20 cellular contexts compared by ENCODE assay signal in genomic region chr6:39370021-39370420, GRCh38. TPM values are rescaled to one million over a fixed set of nuclear protein-coding genes. Genes with fewer than 3 reads are reported as not detected.
A peak's percentile ranks its signal among the peaks of the same experiment; 100 is the strongest.
DNase-seq lines count a peak whose midpoint lies in the region; ATAC-seq and TF ChIP-seq lines count a peak whose summit lies in the region.
"Had no signal": no experiment of that assay in that cellular context is flagged by ENCODE, and none has a peak within 500 bp of the region (broad histone marks: within the 10 kb centered on the region; RNA-seq: fewer than 3 reads in every experiment).

No MANE protein-coding gene starts in this region.

- CTCF ChIA-PET in activated naive CD4-positive, alpha-beta T cell treated with anti-CD3 and anti-CD28 coated beads, Interleukin-2, amount 10 ng/mL, durations not matched to agents 7 days and 5 days (lab: Charles Lee), result interaction anchor here (1.6 kb wide), 1 partner anchor 8 kb away, joined by 7 read pairs; no protein-coding TSS in a partner anchor

- no peak for ATAC-seq in activated T-cell treated with anti-CD3 and anti-CD28 coated beads, Interleukin-2, amount 50 U/mL, for 4 hours
- ATAC-seq in GM19463 (IDR thresholded peaks at IDR 0.05; ENCODE audit: unreplicated experiment), result no peak
- ATAC-seq: stimulated activated naive CD8-positive, alpha-beta T cell treated with anti-CD3 and anti-CD28 coated beads, Interleukin-15, Interleukin-2, amounts not matched to agents 100 U/mL and 50 U/mL, for 24 hours had no signal

- H3K27ac Mint-ChIP-seq in HFFc6 (no peak overlapping the region), nephron (peak overlapping the region in 2 of 3 experiments; percentile 9 to 46)
- H3K27ac Mint-ChIP-seq in activated naive CD4-positive, alpha-beta T cell treated with anti-CD3 and anti-CD28 coated beads, Interleukin-2, amount 10 ng/mL, durations not matched to agents 7 days and 5 days, result no peak overlapping the region
- H3K27ac Mint-ChIP-seq: activated naive CD8-positive, alpha-beta T cell treated with anti-CD3 and anti-CD28 coated beads for 36 hours; nephron progenitor cell had no signal

- no peak overlapping the region for H3K4me3 ChIP-seq in brain microvascular endothelial cell (ENCODE audit: low read depth, low read length)
- H3K4me3 ChIP-seq: coronary artery had no signal

- H3K36me3 Mint-ChIP-seq in HFFc6 (ENCODE audit: low read depth) (no peaks in the 10 kb centered on the region), nephron (ENCODE audit: low read depth) (no peaks in the 10 kb centered on the region)
- H3K36me3 Mint-ChIP-seq in activated T-cell treated with anti-CD3 and anti-CD28 coated beads, Interleukin-2, amount 50 U/mL, for 4 hours (ENCODE audit: insufficient read depth), result no peaks in the 10 kb centered on the region
- no peaks in the 10 kb centered on the region for H3K36me3 Mint-ChIP-seq in activated naive CD4-positive, alpha-beta T cell treated with anti-CD3 and anti-CD28 coated beads, Interleukin-2, amount 10 ng/mL, durations not matched to agents 7 days and 5 days
- H3K36me3 Mint-ChIP-seq: activated naive CD8-positive, alpha-beta T cell treated with anti-CD3 and anti-CD28 coated beads for 36 hours had no signal

- H3K4me1 Mint-ChIP-seq in HFFc6 (ENCODE audit: low read depth), result peaks cover 6% of the 10 kb centered on the region; the same call in 1 of the 2 replicates
- peaks cover 42% of the 10 kb centered on the region for H3K4me1 Mint-ChIP-seq in nephron
- H3K4me1 Mint-ChIP-seq in activated T-cell treated with anti-CD3 and anti-CD28 coated beads, Interleukin-2, amount 50 U/mL, for 4 hours (ENCODE audit: low read depth), result no peaks in the 10 kb centered on the region
- no peaks in the 10 kb centered on the region for H3K4me1 Mint-ChIP-seq in activated naive CD4-positive, alpha-beta T cell treated with anti-CD3 and anti-CD28 coated beads, Interleukin-2, amount 10 ng/mL, durations not matched to agents 7 days and 5 days
- H3K4me1 Mint-ChIP-seq: activated naive CD8-positive, alpha-beta T cell treated with anti-CD3 and anti-CD28 coated beads for 36 hours had no signal

- H3K27me3 ChIP-seq in brain microvascular endothelial cell (replicated peaks), result no peaks in the 10 kb centered on the region

- no peak for DNase-seq in HFFc6
- DNase-seq in brain microvascular endothelial cell, result no peak
- no peak for DNase-seq in activated gamma-delta T cell treated with Interleukin-2 at 50 U/mL for 16 hours
- DNase-seq in activated T-cell treated with anti-CD3 and anti-CD28 coated beads, Interleukin-2, amount 50 U/mL, for 4 hours, result no peak
- no peak for DNase-seq in activated naive CD4-positive, alpha-beta T cell treated with anti-CD3 and anti-CD28 coated beads, Interleukin-2, amount 10 ng/mL, durations not matched to agents 7 days and 5 days
- DNase-seq: activated CD4-positive, CD25-positive, alpha-beta regulatory T cell; activated naive CD8-positive, alpha-beta T cell treated with anti-CD3 and anti-CD28 coated beads for 36 hours; Caco-2; erythroblast; NCI-H1417 treated with DMSO at 0.1 percent for 48 hours; nephron progenitor cell; small intestine; stimulated activated naive CD8-positive, alpha-beta T cell treated with anti-CD3 and anti-CD28 coated beads, Interleukin-15, Interleukin-2, amounts not matched to agents 100 U/mL and 50 U/mL, for 24 hours had no signal

- no peaks in the 10 kb centered on the region for H3K36me3 ChIP-seq in brain microvascular endothelial cell (replicated peaks)

- H3K27me3 Mint-ChIP-seq in HFFc6 (ENCODE audit: insufficient read depth) (peaks cover 1% of the 10 kb centered on the region; the same call in 1 of the 2 replicates), nephron (ENCODE audit: low read depth) (peaks cover 18% of the 10 kb centered on the region)
- H3K27me3 Mint-ChIP-seq in activated T-cell treated with anti-CD3 and anti-CD28 coated beads, Interleukin-2, amount 50 U/mL, for 4 hours (ENCODE audit: low read depth), result peaks cover 15% of the 10 kb centered on the region
- peaks cover 11% of the 10 kb centered on the region for H3K27me3 Mint-ChIP-seq in activated naive CD4-positive, alpha-beta T cell treated with anti-CD3 and anti-CD28 coated beads, Interleukin-2, amount 10 ng/mL, durations not matched to agents 7 days and 5 days

- H3K27ac ChIP-seq in C4-2B, result no peak overlapping the region
- H3K27ac ChIP-seq in brain microvascular endothelial cell, result no peak overlapping the region
- H3K27ac ChIP-seq: coronary artery had no signal

- TF ChIP-seq CTCF in C4-2B (conservative IDR thresholded peaks at IDR 0.05) (peak; percentile 33), HFFc6 (IDR thresholded peaks at IDR 0.05) (peak; percentile 37), brain microvascular endothelial cell (IDR thresholded peaks at IDR 0.05; ENCODE audit: low read depth, low read length, missing control alignments) (peak; percentile 57), nephron (IDR thresholded peaks at IDR 0.05; ENCODE audit: unreplicated experiment in 3 of 3) (no peak)

- in situ Hi-C loops in brain microvascular endothelial cell (cut with HindIII; ENCODE audit: low pct_ligation_motif_present, low sequenced_read_pairs), result no loop called here

- no peak overlapping the region for H3K4me3 Mint-ChIP-seq in HFFc6
- H3K4me3 Mint-ChIP-seq in nephron, result no peak overlapping the region
- no peak overlapping the region for H3K4me3 Mint-ChIP-seq in activated T-cell treated with anti-CD3 and anti-CD28 coated beads, Interleukin-2, amount 50 U/mL, for 4 hours
- H3K4me3 Mint-ChIP-seq in activated naive CD4-positive, alpha-beta T cell treated with anti-CD3 and anti-CD28 coated beads, Interleukin-2, amount 10 ng/mL, durations not matched to agents 7 days and 5 days, result no peak overlapping the region
- H3K4me3 Mint-ChIP-seq: activated naive CD8-positive, alpha-beta T cell treated with anti-CD3 and anti-CD28 coated beads for 36 hours; nephron progenitor cell had no signal

- no peaks in the 10 kb centered on the region; the same call in 1 of the 2 replicates for H3K9me3 Mint-ChIP-seq in HFFc6
- peaks cover 4% of the 10 kb centered on the region for H3K9me3 Mint-ChIP-seq in nephron
- H3K9me3 Mint-ChIP-seq in activated T-cell treated with anti-CD3 and anti-CD28 coated beads, Interleukin-2, amount 50 U/mL, for 4 hours, result no peaks in the 10 kb centered on the region
- no peaks in the 10 kb centered on the region for H3K9me3 Mint-ChIP-seq in activated naive CD4-positive, alpha-beta T cell treated with anti-CD3 and anti-CD28 coated beads, Interleukin-2, amount 10 ng/mL, durations not matched to agents 7 days and 5 days
- H3K9me3 Mint-ChIP-seq: activated naive CD8-positive, alpha-beta T cell treated with anti-CD3 and anti-CD28 coated beads for 36 hours had no signal

RNA-seq across cellular contexts. Expression of gene KCNK16, which starts 47.5 kb away (rescaled TPM):
- not detected for total RNA-seq in HFFc6 (2021; fragmentation: NEBNext Ultra II Directional; extraction: Animal tissue kit (Norgen Biotek cat#: 25700))
- not detected for total RNA-seq in activated T-cell treated with anti-CD3 and anti-CD28 coated beads, Interleukin-2, amount 50 U/mL, for 4 hours
- total RNA-seq: activated naive CD8-positive, alpha-beta T cell treated with anti-CD3 and anti-CD28 coated beads for 36 hours; Caco-2; H1; lung microvascular endothelial cell; ureter had no signal

RNA-seq across cellular contexts. Expression of gene KCNK17, which starts 55.8 kb away (rescaled TPM):
- not detected for total RNA-seq in HFFc6 (2021; fragmentation: NEBNext Ultra II Directional; extraction: Animal tissue kit (Norgen Biotek cat#: 25700))
- not detected for total RNA-seq in activated T-cell treated with anti-CD3 and anti-CD28 coated beads, Interleukin-2, amount 50 U/mL, for 4 hours
- total RNA-seq: activated naive CD8-positive, alpha-beta T cell treated with anti-CD3 and anti-CD28 coated beads for 36 hours; Caco-2; lung microvascular endothelial cell; ureter had no signal

Comparison
In these comparisons a context has a peak if more than half of its experiments do, and no peak if none do; other contexts are left out.
1. CTCF ChIP-seq: peak in C4-2B (single experiment), HFFc6 (single experiment) and brain microvascular endothelial cell (single experiment); none in nephron (0 of 3).
2. H3K27ac Mint-ChIP-seq: peak in nephron (2 of 3); none in HFFc6 (single experiment) and activated naive CD4-positive, alpha-beta T cell treated with anti-CD3 and anti-CD28 coated beads, Interleukin-2, amount 10 ng/mL, durations not matched to agents 7 days and 5 days (single experiment).